ENCODE assay signal across 11 cellular contexts in the genomic region with DNA sequence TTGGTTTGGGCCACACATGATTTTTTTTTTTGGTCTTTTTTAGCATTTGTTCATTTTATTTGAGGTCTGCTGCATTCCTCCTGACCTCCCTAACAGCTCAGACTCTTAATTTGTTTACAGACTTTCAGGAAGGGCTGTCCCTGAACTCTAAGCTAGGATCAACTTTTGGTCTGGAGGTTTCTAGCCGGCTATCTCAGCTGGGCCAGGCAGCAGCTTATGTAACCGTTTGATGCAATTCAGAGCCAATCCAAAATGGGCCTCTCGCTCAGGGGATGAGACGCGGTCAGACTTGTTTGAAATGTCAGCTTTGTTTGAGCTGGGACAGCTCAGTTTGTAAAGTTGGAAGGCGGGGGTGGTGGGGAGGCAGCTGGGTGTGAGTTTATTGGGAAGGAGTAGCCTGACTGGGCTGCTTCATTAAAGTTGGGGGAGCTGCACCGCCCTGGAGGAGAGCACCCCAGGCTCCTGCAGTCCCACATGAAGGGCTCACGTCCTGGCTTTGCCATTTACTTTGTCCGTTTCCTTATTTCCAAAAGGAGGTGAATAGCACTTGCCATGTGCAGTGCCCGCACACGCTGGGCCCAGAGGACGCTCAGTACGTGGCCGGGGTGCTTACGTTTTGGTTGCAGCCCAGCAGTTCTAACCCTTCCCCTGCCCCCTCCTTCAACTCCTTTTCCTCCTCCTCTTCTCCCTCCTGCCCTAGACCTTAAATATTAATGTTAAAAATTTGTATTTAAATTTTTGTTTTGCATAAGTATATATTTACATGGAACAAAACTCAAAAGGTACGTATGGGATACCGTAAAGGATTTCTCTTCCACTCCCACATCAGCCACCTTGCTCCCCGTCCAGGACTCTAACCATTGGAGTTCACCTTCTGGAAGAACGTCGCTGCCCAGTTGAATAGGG.
DNase-seq lines count a peak whose midpoint lies in the region; ATAC-seq and TF ChIP-seq lines count a peak whose summit lies in the region.
"Had no signal": no experiment of that assay in that cellular context is flagged by ENCODE, and none has a peak within 500 bp of the region (broad histone marks: within the 10 kb centered on the region; RNA-seq: fewer than 3 reads in every experiment).

No MANE protein-coding gene starts in this region.

- no peaks in the 10 kb centered on the region for H3K27me3 ChIP-seq in vagina
- H3K27me3 ChIP-seq: upper lobe of left lung had no signal

- H3K4me3 ChIP-seq in fibroblast of mammary gland (ENCODE audit: control insufficient read depth, low read depth, low read length): no peak overlapping the region
- no peak overlapping the region for H3K4me3 ChIP-seq in mucosa of descending colon
- no peak overlapping the region for H3K4me3 ChIP-seq in vagina
- H3K4me3 ChIP-seq: upper lobe of left lung had no signal

- peak overlapping the region; percentile 60 for H3K27ac ChIP-seq in vagina

- intact Hi-C loops in mucosa of descending colon (cut with DNase I, micrococcal nuclease) (loop anchor here (5.0 to 10.0 kb wide), 4 partner anchors 127 to 1357 kb away; no protein-coding TSS in a partner anchor), vagina (cut with DNase I) (no loop called here)

- TF ChIP-seq CTCF in fibroblast of mammary gland (conservative IDR thresholded peaks at IDR 0.05; ENCODE audit: control insufficient read depth, insufficient read depth, low read depth, low read length): no peak
- TF ChIP-seq CTCF in mucosa of descending colon (IDR thresholded peaks at IDR 0.05): no peak
- TF ChIP-seq CTCF in vagina (IDR thresholded peaks at IDR 0.05): no peak

- DNase-seq in SIG-M5 treated with dmso at 0.1 percent for 504 hours (lab: John Stamatoyannopoulos, UW; ENCODE audit: unreplicated experiment): peak; percentile 16
- DNase-seq in SIG-M5 (lab: John Stamatoyannopoulos, UW): no peak
- DNase-seq in fibroblast of mammary gland (ENCODE audit: low read depth): peak; percentile 37
- DNase-seq in mucosa of descending colon: peak in 1 of 3 donors; percentile 27
- DNase-seq in vagina (ENCODE audit: extremely low spot score in 2 of 2): no peak
- DNase-seq in NCI-H1105 (lab: John Stamatoyannopoulos, UW): no peak
- DNase-seq in cerebellar cortex (ENCODE audit: low spot score): no peak
- DNase-seq: AML-193, NCI-H2081 treated with DMSO at 0.1 percent for 48 hours, upper lobe of left lung had no signal

- H3K36me3 ChIP-seq in mucosa of descending colon (ENCODE audit: low read depth) (no peaks in the 10 kb centered on the region), vagina (no peaks in the 10 kb centered on the region)
- H3K36me3 ChIP-seq: upper lobe of left lung had no signal

- peak; percentile 50 for ATAC-seq in mucosa of descending colon
- no peak for ATAC-seq in HG02852 (IDR thresholded peaks at IDR 0.05; ENCODE audit: unreplicated experiment)

- H3K4me1 ChIP-seq in mucosa of descending colon (ENCODE audit: low read depth) (peaks cover 11% of the 10 kb centered on the region), vagina (peaks cover 35% of the 10 kb centered on the region)

- H3K9me3 ChIP-seq in mucosa of descending colon (no peaks in the 10 kb centered on the region), vagina (no peaks in the 10 kb centered on the region)
- H3K9me3 ChIP-seq: upper lobe of left lung had no signal

- TF ChIP-seq POLR2A in vagina (IDR thresholded peaks at IDR 0.05): no peak

Comparison
In these comparisons a context has a peak if more than half of its experiments do, and no peak if none do; other contexts are left out.
1. DNase-seq: peak in SIG-M5 treated with dmso at 0.1 percent for 504 hours (single experiment) and fibroblast of mammary gland (single experiment); none in SIG-M5 (single experiment), vagina (0 of 2), NCI-H1105 (single experiment) and cerebellar cortex (single experiment).